In genomic region chr6:3355011-3355357, GRCh38 we compare ENCODE assay signal across 9 cellular contexts.
A peak's percentile ranks its signal among the peaks of the same experiment; 100 is the strongest.
DNase-seq lines count a peak whose midpoint lies in the region; ATAC-seq, FAIRE-seq and TF ChIP-seq lines count a peak whose summit lies in the region.
"Had no signal": no experiment of that assay in that cellular context is flagged by ENCODE, and none has a peak within 500 bp of the region (broad histone marks: within the 10 kb centered on the region; RNA-seq: fewer than 3 reads in every experiment).

No MANE protein-coding gene starts in this region.

- TF ChIP-seq RAD21 in K562 (CRISPR knock-in tag; conservative IDR thresholded peaks at IDR 0.05 in 1 of 2, IDR thresholded peaks at IDR 0.05 in 1 of 2), result no peak; a peak in 1 of 4 replicates

- H3K4me3 ChIP-seq in OCI-LY1 (ENCODE audit: low read depth, low read length, poor library complexity, severe bottlenecking), result no peak overlapping the region
- no peak overlapping the region for H3K4me3 ChIP-seq in K562
- peak overlapping the region; percentile 35 to 58 for H3K4me3 ChIP-seq in mucosa of rectum (ENCODE audit: low read length in 2 of 2)
- no peak overlapping the region for H3K4me3 ChIP-seq in thoracic aorta

- H3K27me3 ChIP-seq in OCI-LY1 (ENCODE audit: insufficient read depth, low read length), result no peaks in the 10 kb centered on the region
- H3K27me3 ChIP-seq in K562 (ENCODE audit: control insufficient read depth in 2 of 2, insufficient read depth in 2 of 2, low read length in 2 of 2), result no peaks in the 10 kb centered on the region
- H3K27me3 ChIP-seq in mucosa of rectum (ENCODE audit: control insufficient read depth in 2 of 2, insufficient read depth in 2 of 2, low read length in 2 of 2), result no peaks in the 10 kb centered on the region
- no peaks in the 10 kb centered on the region for H3K27me3 ChIP-seq in thoracic aorta (replicated peaks; ENCODE audit: insufficient read depth)

- peak overlapping the region; percentile 73 for H3K27ac ChIP-seq in OCI-LY1 (ENCODE audit: low read depth, low read length, poor library complexity, severe bottlenecking)
- H3K27ac ChIP-seq in K562 (ENCODE audit: extremely low read depth, low read depth, low read length), result peak overlapping the region; percentile 96
- H3K27ac ChIP-seq in mucosa of rectum (ENCODE audit: low read depth in 2 of 2, low read length in 2 of 2), result peak overlapping the region; percentile 88 to 94
- peak overlapping the region; percentile 73 to 92 for H3K27ac ChIP-seq in thoracic aorta

- H3K4me1 ChIP-seq in OCI-LY1 (ENCODE audit: insufficient read depth, low read length, severe bottlenecking) (peaks cover 43% of the 10 kb centered on the region), K562 (replicated peaks in 1 of 2; ENCODE audit: control insufficient read depth in 2 of 2, insufficient read depth in 2 of 2, low read length in 2 of 2) (peaks cover 25 to 65% of the 10 kb centered on the region in 2 experiments), mucosa of rectum (ENCODE audit: control insufficient read depth in 2 of 2, insufficient read depth in 2 of 2, low read length in 2 of 2) (peaks cover 28 to 50% of the 10 kb centered on the region in 2 donors), thoracic aorta (ENCODE audit: control insufficient read depth in 1 of 2, low read depth in 2 of 2) (peaks cover 13 to 20% of the 10 kb centered on the region in 2 donors)

- H3K9ac ChIP-seq in OCI-LY1 (ENCODE audit: low read length), result no peak overlapping the region
- peak overlapping the region; percentile 83 to 85; a peak in 3 of 4 replicates for H3K9ac ChIP-seq in K562 (ENCODE audit: insufficient read depth in 1 of 2, low read depth in 2 of 2, low read length in 2 of 2)
- peak overlapping the region; percentile 63 to 69 for H3K9ac ChIP-seq in mucosa of rectum (ENCODE audit: low read depth in 1 of 2, low read length in 2 of 2)

- H3K36me3 ChIP-seq in OCI-LY1 (ENCODE audit: insufficient read depth, low read length) (no peaks in the 10 kb centered on the region), K562 (ENCODE audit: control insufficient read depth, insufficient read depth, low read length) (no peaks in the 10 kb centered on the region), mucosa of rectum (ENCODE audit: control insufficient read depth in 2 of 2, insufficient read depth in 2 of 2, low read length in 2 of 2) (peaks cover 4 to 7% of the 10 kb centered on the region in 2 donors), thoracic aorta (no peaks in the 10 kb centered on the region)

- no peaks in the 10 kb centered on the region for H3K9me1 ChIP-seq in K562 (ENCODE audit: control insufficient read depth, insufficient read depth, low read length)

- no peak for TF ChIP-seq CTCF in OCI-LY1 (IDR thresholded peaks at IDR 0.05; ENCODE audit: low read length)
- TF ChIP-seq CTCF in K562 (IDR thresholded peaks at IDR 0.05 in 2 of 3, conservative IDR thresholded peaks at IDR 0.05 in 1 of 3; ENCODE audit: insufficient read depth in 2 of 3, low read depth in 1 of 3, low read length in 3 of 3), result no peak
- TF ChIP-seq CTCF in thoracic aorta (IDR thresholded peaks at IDR 0.05), result no peak

- WGBS in K562 (ENCODE audit: insufficient coverage, low coverage, missing lambda C conversion rate), result 2% methylated on average over 4 of the region's 4 CpGs

- DNase-seq in K562 (ENCODE audit: extremely low read depth in 1 of 4, low spot score in 3 of 4), result peak; percentile 73 to 84 (median 80)
- DNase-seq in thoracic aorta (ENCODE audit: low spot score), result no peak
- DNase-seq in stimulated activated CD8-positive, alpha-beta memory T cell treated with anti-CD3 and anti-CD28 coated beads, Interleukin-4, amount 100 ng/mL, for 48 hours, result no peak
- DNase-seq in anterior cingulate cortex (lab: John Stamatoyannopoulos, UW), result no peak
- DNase-seq: IMR-90, NCI-H69 had no signal

- H3K79me2 ChIP-seq in OCI-LY1 (ENCODE audit: insufficient read depth, low read length), result no peaks in the 10 kb centered on the region
- peaks cover 7% of the 10 kb centered on the region; the same call in 1 of the 3 replicates for H3K79me2 ChIP-seq in K562 (ENCODE audit: control insufficient read depth, insufficient read depth, low read length)

- ATAC-seq in K562 (peak; percentile 71), thoracic aorta (ENCODE audit: insufficient number of reproducible peaks, low FRiP score, low read depth) (no peak), GM19395 (IDR thresholded peaks at IDR 0.05; ENCODE audit: unreplicated experiment) (no peak)

- CTCF ChIA-PET in K562 (lab: Yijun Ruan, JAX; ENCODE audit: low intra/inter-chr PET ratio), result no interaction called here

- no TSS peak for BruUV-seq in K562 (replicated peaks; lab: Mats Ljungman, UMichigan)

- H3K4me2 ChIP-seq in OCI-LY1 (ENCODE audit: low read length) (no peak overlapping the region), K562 (ENCODE audit: insufficient read depth, low read length) (peak overlapping the region; percentile 85)

- intact Hi-C loops in K562 (cut with micrococcal nuclease), result loop anchor here (2.0 to 10.0 kb wide), 2 partner anchors 14 to 670 kb away; a partner anchor contains a TSS

- POLR2A ChIA-PET in K562 (lab: Yijun Ruan, JAX), result interaction anchor here (0.6 to 3.4 kb wide), 9 partner anchors 8 to 1948 kb away, joined by 3 to 22 read pairs (median 3); no protein-coding TSS in a partner anchor

- TF ChIP-seq POLR2A in K562 (conservative IDR thresholded peaks at IDR 0.05), result no peak

- no peak overlapping the region for H2AFZ ChIP-seq in OCI-LY1 (ENCODE audit: low read length)
- H2AFZ ChIP-seq in K562 (ENCODE audit: low read depth, low read length), result peak overlapping the region; percentile 93

- TF ChIP-seq EP300 in K562 (IDR thresholded peaks at IDR 0.05; ENCODE audit: low read length), result peak; percentile 50; the same call in 1 of the 2 replicates

- H4K20me1 ChIP-seq in OCI-LY1 (ENCODE audit: insufficient read depth, low read length) (no peaks in the 10 kb centered on the region), K562 (replicated peaks; ENCODE audit: control insufficient read depth, insufficient read depth, low read length) (no peaks in the 10 kb centered on the region)

- no peaks in the 10 kb centered on the region for H3F3A ChIP-seq in OCI-LY1 (ENCODE audit: insufficient read depth, low read length)

- in situ Hi-C loops in K562 (cut with MboI), result no loop called here

- no peaks in the 10 kb centered on the region for H3K9me2 ChIP-seq in OCI-LY1 (ENCODE audit: low read depth, low read length)

- peak; percentile 67 for FAIRE-seq in K562 (lab: Jason Lieb, UNC)

- no peaks in the 10 kb centered on the region for H3K9me3 ChIP-seq in OCI-LY1 (ENCODE audit: low read length)
- no peaks in the 10 kb centered on the region for H3K9me3 ChIP-seq in K562 (replicated peaks; ENCODE audit: control insufficient read depth, insufficient read depth, low read depth, low read length)
- H3K9me3 ChIP-seq in mucosa of rectum (ENCODE audit: control insufficient read depth in 2 of 2, low read length in 2 of 2), result no peaks in the 10 kb centered on the region
- no peaks in the 10 kb centered on the region for H3K9me3 ChIP-seq in thoracic aorta

TF ChIP-seq in K562, 482 proteins besides CTCF, POLR2A, EP300 and RAD21 (continues in another document):
- TF ChIP-seq, protein P1, sequence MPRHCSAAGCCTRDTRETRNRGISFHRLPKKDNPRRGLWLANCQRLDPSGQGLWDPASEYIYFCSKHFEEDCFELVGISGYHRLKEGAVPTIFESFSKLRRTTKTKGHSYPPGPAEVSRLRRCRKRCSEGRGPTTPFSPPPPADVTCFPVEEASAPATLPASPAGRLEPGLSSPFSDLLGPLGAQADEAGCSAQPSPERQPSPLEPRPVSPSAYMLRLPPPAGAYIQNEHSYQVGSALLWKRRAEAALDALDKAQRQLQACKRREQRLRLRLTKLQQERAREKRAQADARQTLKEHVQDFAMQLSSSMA (CRISPR knock-in tag; IDR thresholded peaks at IDR 0.05), result no peak
- TF ChIP-seq MCM3 (IDR thresholded peaks at IDR 0.05) (no peak), ETV5 (CRISPR knock-in tag; IDR thresholded peaks at IDR 0.05; ENCODE audit: low read depth) (no peak)
- TF ChIP-seq, protein P2, sequence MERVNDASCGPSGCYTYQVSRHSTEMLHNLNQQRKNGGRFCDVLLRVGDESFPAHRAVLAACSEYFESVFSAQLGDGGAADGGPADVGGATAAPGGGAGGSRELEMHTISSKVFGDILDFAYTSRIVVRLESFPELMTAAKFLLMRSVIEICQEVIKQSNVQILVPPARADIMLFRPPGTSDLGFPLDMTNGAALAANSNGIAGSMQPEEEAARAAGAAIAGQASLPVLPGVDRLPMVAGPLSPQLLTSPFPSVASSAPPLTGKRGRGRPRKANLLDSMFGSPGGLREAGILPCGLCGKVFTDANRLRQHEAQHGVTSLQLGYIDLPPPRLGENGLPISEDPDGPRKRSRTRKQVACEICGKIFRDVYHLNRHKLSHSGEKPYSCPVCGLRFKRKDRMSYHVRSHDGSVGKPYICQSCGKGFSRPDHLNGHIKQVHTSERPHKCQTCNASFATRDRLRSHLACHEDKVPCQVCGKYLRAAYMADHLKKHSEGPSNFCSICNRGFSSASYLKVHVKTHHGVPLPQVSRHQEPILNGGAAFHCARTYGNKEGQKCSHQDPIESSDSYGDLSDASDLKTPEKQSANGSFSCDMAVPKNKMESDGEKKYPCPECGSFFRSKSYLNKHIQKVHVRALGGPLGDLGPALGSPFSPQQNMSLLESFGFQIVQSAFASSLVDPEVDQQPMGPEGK (CRISPR knock-in tag; IDR thresholded peaks at IDR 0.05; ENCODE audit: borderline replicate concordance), result no peak
- TF ChIP-seq, protein P3, sequence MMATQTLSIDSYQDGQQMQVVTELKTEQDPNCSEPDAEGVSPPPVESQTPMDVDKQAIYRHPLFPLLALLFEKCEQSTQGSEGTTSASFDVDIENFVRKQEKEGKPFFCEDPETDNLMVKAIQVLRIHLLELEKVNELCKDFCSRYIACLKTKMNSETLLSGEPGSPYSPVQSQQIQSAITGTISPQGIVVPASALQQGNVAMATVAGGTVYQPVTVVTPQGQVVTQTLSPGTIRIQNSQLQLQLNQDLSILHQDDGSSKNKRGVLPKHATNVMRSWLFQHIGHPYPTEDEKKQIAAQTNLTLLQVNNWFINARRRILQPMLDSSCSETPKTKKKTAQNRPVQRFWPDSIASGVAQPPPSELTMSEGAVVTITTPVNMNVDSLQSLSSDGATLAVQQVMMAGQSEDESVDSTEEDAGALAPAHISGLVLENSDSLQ (IDR thresholded peaks at IDR 0.05), result no peak

Comparison
In these comparisons a context has a peak if more than half of its experiments do, and no peak if none do; other contexts are left out.
1. H3K4me3 ChIP-seq: peak in mucosa of rectum (2 of 2); none in OCI-LY1 (single experiment), K562 (single experiment) and thoracic aorta (single experiment).
2. DNase-seq: peak in K562 (4 of 4); none in thoracic aorta (single experiment), stimulated activated CD8-positive, alpha-beta memory T cell treated with anti-CD3 and anti-CD28 coated beads, Interleukin-4, amount 100 ng/mL, for 48 hours (single experiment) and anterior cingulate cortex (0 of 58).
3. Peak in every context shown above with its lines, with median percentiles within 50 percentile points of each other: H3K27ac ChIP-seq.